10 cellular contexts compared by ENCODE assay signal in genomic region chr20:48818481-48818987, GRCh38. TPM values are rescaled to one million over a fixed set of nuclear protein-coding genes. Genes with fewer than 3 reads are reported as not detected.
DNase-seq lines count a peak whose midpoint lies in the region; ATAC-seq and TF ChIP-seq lines count a peak whose summit lies in the region.
"Had no signal": no experiment of that assay in that cellular context is flagged by ENCODE, and none has a peak within 500 bp of the region (broad histone marks: within the 10 kb centered on the region; RNA-seq: fewer than 3 reads in every experiment).

No MANE protein-coding gene starts in this region.

- H3K27me3 Mint-ChIP-seq in T-helper 17 cell (no peaks in the 10 kb centered on the region), immature natural killer cell (ENCODE audit: low read depth in 3 of 3) (peaks cover 0 to 9% (median 8%) of the 10 kb centered on the region in 3 donors)

- peaks cover 5% of the 10 kb centered on the region; the same call in 1 of the 2 replicates for H4K20me1 ChIP-seq in Karpas-422 (ENCODE audit: insufficient read depth, low read depth, low read length)

- no peak overlapping the region for H3K27ac Mint-ChIP-seq in T-helper 17 cell
- peak overlapping the region in 2 of 6 donors; percentile 94 to 99 for H3K27ac Mint-ChIP-seq in immature natural killer cell

- H3K27me3 ChIP-seq in Karpas-422 (ENCODE audit: low read length) = no peaks in the 10 kb centered on the region

- peaks cover 83% of the 10 kb centered on the region for H3K4me1 Mint-ChIP-seq in T-helper 17 cell
- H3K4me1 Mint-ChIP-seq in immature natural killer cell = no peaks in the 10 kb centered on the region

- no peak overlapping the region for H3K9ac ChIP-seq in Karpas-422 (ENCODE audit: low read length)

- H3K9me3 ChIP-seq in T-helper 17 cell (ENCODE audit: control insufficient read depth, low read length, poor library complexity, severe bottlenecking) = no peaks in the 10 kb centered on the region
- H3K9me3 ChIP-seq in Karpas-422 (ENCODE audit: low read length) = no peaks in the 10 kb centered on the region
- H3K9me3 ChIP-seq: sigmoid colon had no signal

- no peaks in the 10 kb centered on the region for H3K79me2 ChIP-seq in Karpas-422 (ENCODE audit: low read length)

- DNase-seq in ELF-1 (ENCODE audit: low read depth, low spot score) = peak; percentile 71
- DNase-seq in GM20000 (ENCODE audit: low spot score) = peak; percentile 54
- no peak for DNase-seq in T-helper 17 cell
- peak; percentile 43 to 48 (median 46) for DNase-seq in immature natural killer cell
- DNase-seq in NCI-H1930 (lab: John Stamatoyannopoulos, UW) = no peak
- no peak for DNase-seq in Karpas-422
- DNase-seq: NCI-H2171 treated with DMSO at 0.1 percent for 48 hours, sigmoid colon had no signal

- no peak for TF ChIP-seq CTCF in GM20000 (IDR thresholded peaks at IDR 0.05; ENCODE audit: extremely low read depth, missing control alignments)

- H3K4me3 ChIP-seq in Karpas-422 (ENCODE audit: low read length) = no peak overlapping the region
- H3K4me3 ChIP-seq: sigmoid colon had no signal

- no peak overlapping the region for H3K27ac ChIP-seq in Karpas-422 (ENCODE audit: low read length)
- H3K27ac ChIP-seq: sigmoid colon had no signal

- H2AFZ ChIP-seq in Karpas-422 (ENCODE audit: low read length) = no peak overlapping the region

- no peaks in the 10 kb centered on the region for H3K4me1 ChIP-seq in Karpas-422 (ENCODE audit: low read length)
- H3K4me1 ChIP-seq: sigmoid colon had no signal

- no peaks in the 10 kb centered on the region for H3K9me3 Mint-ChIP-seq in immature natural killer cell

- H3K36me3 Mint-ChIP-seq in T-helper 17 cell (ENCODE audit: low read depth) (peaks cover 4% of the 10 kb centered on the region), immature natural killer cell (peaks cover 4 to 24% (median 11%) of the 10 kb centered on the region in 3 donors)

- H3K4me2 ChIP-seq in Karpas-422 (ENCODE audit: low read depth, low read length, poor library complexity, severe bottlenecking) = no peak overlapping the region

- peak overlapping the region; percentile 96 for H3K4me3 Mint-ChIP-seq in T-helper 17 cell
- H3K4me3 Mint-ChIP-seq in immature natural killer cell = peak overlapping the region; percentile 93 to 99 (median 98)

- H3K36me3 ChIP-seq in Karpas-422 (ENCODE audit: insufficient read depth, low read length) = no peaks in the 10 kb centered on the region
- H3K36me3 ChIP-seq: sigmoid colon had no signal

- ATAC-seq in T-helper 17 cell (peak; percentile 46), HG02852 (IDR thresholded peaks at IDR 0.05; ENCODE audit: unreplicated experiment) (no peak), HG03460 (IDR thresholded peaks at IDR 0.05; ENCODE audit: unreplicated experiment) (no peak)

- H3K9me2 ChIP-seq in Karpas-422 (replicated peaks; ENCODE audit: insufficient read depth, low read length) = no peaks in the 10 kb centered on the region

RNA-seq across cellular contexts. Expression of gene PREX1, which starts 9.3 kb away (rescaled TPM):
- 100 to 1,000 TPM; 188 to 200 TPM for total RNA-seq in T-helper 17 cell
- 10 to 100 TPM; 30.5 to 94.3 (median 54.9) TPM for polyA plus RNA-seq in immature natural killer cell
- total RNA-seq in Karpas-422 (2014; rRNA removed; shearing (Covaris generic); ENCODE audit: low replicate concordance) = not detected in 2 replicates

Comparison
In these comparisons a context has a peak if more than half of its experiments do, and no peak if none do; other contexts are left out.
1. DNase-seq: peak in ELF-1 (single experiment), GM20000 (single experiment) and immature natural killer cell (3 of 3); none in T-helper 17 cell (0 of 3), NCI-H1930 (0 of 2) and Karpas-422 (single experiment).
2. RNA of gene PREX1, which starts 9.3 kb away (total RNA-seq): 188 to 200 TPM in T-helper 17 cell; not detected in Karpas-422; every median in the first group is over 100 times any median in the second.